ENCODE assay signal across 20 cellular contexts in the genomic region with DNA sequence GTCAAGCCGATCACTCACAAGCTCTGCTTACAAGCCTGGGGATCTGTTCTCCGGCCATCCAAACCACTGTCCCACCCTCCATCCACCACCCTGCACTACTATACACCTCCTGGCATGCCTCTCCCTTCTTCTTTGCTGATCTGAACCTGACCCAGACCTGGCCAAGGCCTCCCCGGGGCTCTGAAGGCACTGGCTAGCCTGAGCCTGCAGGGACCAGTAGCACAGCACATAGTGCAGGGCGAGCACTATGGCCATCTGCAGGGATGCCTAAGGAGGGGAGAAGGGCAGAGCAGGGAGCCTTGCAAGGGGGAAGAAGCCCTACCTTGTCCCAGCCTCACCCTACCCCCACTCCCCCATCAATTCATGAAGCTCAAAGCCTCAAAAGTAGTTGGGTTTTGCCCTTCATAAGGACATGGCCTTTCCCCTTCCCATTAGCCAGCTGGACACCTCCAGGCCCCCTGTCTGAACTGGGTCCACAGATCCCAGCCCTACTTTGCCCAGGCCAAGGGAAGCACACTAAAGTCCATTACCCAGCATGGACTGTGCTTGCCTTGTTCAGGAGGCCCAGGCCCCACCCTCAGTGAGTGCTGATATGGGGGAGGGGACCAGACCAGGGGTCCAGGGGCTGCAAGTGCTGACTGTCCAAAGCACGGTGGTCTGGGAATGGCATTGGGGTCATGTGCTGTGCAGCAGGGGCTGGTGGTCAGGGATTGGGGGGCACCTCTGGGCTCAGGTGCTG. TPM values are rescaled to one million over a fixed set of nuclear protein-coding genes. Genes with fewer than 3 reads are reported as not detected.
A peak's percentile ranks its signal among the peaks of the same experiment; 100 is the strongest.
DNase-seq lines count a peak whose midpoint lies in the region; ATAC-seq, FAIRE-seq and TF ChIP-seq lines count a peak whose summit lies in the region.
"Had no signal": no experiment of that assay in that cellular context is flagged by ENCODE, and none has a peak within 500 bp of the region (broad histone marks: within the 10 kb centered on the region; RNA-seq: fewer than 3 reads in every experiment).

No MANE protein-coding gene starts in this region.

- H2AK5ac ChIP-seq in H9 (ENCODE audit: insufficient read length, low read length), result no peak overlapping the region

- H3K23me2 ChIP-seq in H9 (ENCODE audit: insufficient read length, low read depth, low read length, poor library complexity, severe bottlenecking), result no peaks in the 10 kb centered on the region

- no peak overlapping the region for H3K4ac ChIP-seq in H9 (ENCODE audit: low read depth, low read length)

- H2BK12ac ChIP-seq in H9 (ENCODE audit: insufficient read length, low read depth, low read length), result no peak overlapping the region

- H3K4me1 Mint-ChIP-seq in H9 (0 out of 4 replicates have a peak, but pooled peaks cover 0 to 5% of the 10 kb centered on the region in 2 experiments), chondrocyte (ENCODE audit: low read depth) (no peaks in the 10 kb centered on the region)

- H3K14ac ChIP-seq in H9 (ENCODE audit: insufficient read depth, low read length), result no peak overlapping the region; the same call in 1 of the 2 replicates

- no peak overlapping the region for H2BK15ac ChIP-seq in H9 (ENCODE audit: low read depth, low read length)

- no peak overlapping the region for H3T11ph ChIP-seq in H9 (ENCODE audit: low read length)

- no peak overlapping the region for H3K27ac ChIP-seq in H9 (ENCODE audit: insufficient read length, low read depth, low read length)
- H3K27ac ChIP-seq in aorta (ENCODE audit: low read depth in 1 of 2, low read length in 2 of 2), result no peak overlapping the region
- H3K27ac ChIP-seq: A549 had no signal

- no peak overlapping the region for H3K4me2 ChIP-seq in H9 (ENCODE audit: insufficient read depth, insufficient read length, low read length)
- H3K4me2 ChIP-seq: A549, GM23338 had no signal

- intact Hi-C loops in aorta (cut with DNase I), result no loop called here

- no peaks in the 10 kb centered on the region for H4K20me1 ChIP-seq in H9 (ENCODE audit: control insufficient read depth, insufficient read depth, insufficient read length)

- no peak overlapping the region for H4K91ac ChIP-seq in H9 (ENCODE audit: insufficient read length, low read depth, low read length)

- H3K9ac ChIP-seq in H9 (ENCODE audit: extremely low read depth, insufficient read length, low read length), result no peak overlapping the region

- H3K79me1 ChIP-seq in H9 (ENCODE audit: insufficient read depth, low read depth, low read length, poor library complexity, severe bottlenecking), result no peaks in the 10 kb centered on the region

- ATAC-seq in aorta (ENCODE audit: low FRiP score) (peak; percentile 13), GM21515 (IDR thresholded peaks at IDR 0.05; ENCODE audit: unreplicated experiment) (no peak)
- ATAC-seq: A549, GM23338 had no signal

- no peak overlapping the region for H3K18ac ChIP-seq in H9 (ENCODE audit: insufficient read length, low read depth, low read length)

- H3K56ac ChIP-seq in H9 (ENCODE audit: insufficient read length, low read depth, low read length), result no peak overlapping the region

- H3K9me3 ChIP-seq in H9 (ENCODE audit: control insufficient read depth, low read depth, low read length), result no peaks in the 10 kb centered on the region
- no peaks in the 10 kb centered on the region for H3K9me3 ChIP-seq in aorta (ENCODE audit: control insufficient read depth, low read length)
- H3K9me3 ChIP-seq: A549, BE2C, Caco-2 had no signal

- no peak overlapping the region for H2BK5ac ChIP-seq in H9 (ENCODE audit: insufficient read length, low read length)

- TF ChIP-seq CTCF in H9 (conservative IDR thresholded peaks at IDR 0.05) (no peak), chondrocyte (IDR thresholded peaks at IDR 0.05) (no peak)

- H2AFZ ChIP-seq in H9 (ENCODE audit: low read length), result no peak overlapping the region
- H2AFZ ChIP-seq: GM23338 had no signal

- FAIRE-seq in HTR-8/SVneo (lab: Jason Lieb, UNC), result no peak
- FAIRE-seq: A549, GM12892, GM19239, HepG2 had no signal

- no peak overlapping the region for H4K8ac ChIP-seq in H9 (replicated peaks; ENCODE audit: insufficient read length, low read depth, low read length)

- DNase-seq in H9 (peak; percentile 17), chondrocyte (ENCODE audit: low spot score) (peak; percentile 80), mesenteric fat pad (ENCODE audit: low spot score) (peak; percentile 67), aorta (peak in 1 of 2 donors; percentile 59), HTR-8/SVneo (ENCODE audit: insufficient read length, low spot score) (no peak)
- no peak for DNase-seq in stimulated activated naive CD4-positive, alpha-beta T cell treated with Interleukin-2 at 50 U/mL for 16 hours (lab: John Stamatoyannopoulos, UW)
- DNase-seq: BE2C; CD8-positive, alpha-beta memory T cell; DND-41; GDM1; H7 had no signal

- no peaks in the 10 kb centered on the region for H3K36me3 ChIP-seq in aorta (ENCODE audit: control insufficient read depth in 1 of 2, insufficient read depth in 2 of 2, low read length in 1 of 2)
- H3K36me3 ChIP-seq: BE2C had no signal

- no peaks in the 10 kb centered on the region for H3K9me3 Mint-ChIP-seq in H9
- no peaks in the 10 kb centered on the region for H3K9me3 Mint-ChIP-seq in chondrocyte (ENCODE audit: low read depth)
- H3K9me3 Mint-ChIP-seq: CD8-positive, alpha-beta memory T cell; GM23338 had no signal

- H3K27ac Mint-ChIP-seq in H9, result no peak overlapping the region
- H3K27ac Mint-ChIP-seq in chondrocyte (ENCODE audit: unreplicated experiment), result no peak overlapping the region
- H3K27ac Mint-ChIP-seq: CD8-positive, alpha-beta memory T cell; GM23338 had no signal

- H2BK20ac ChIP-seq in H9 (ENCODE audit: low read depth, low read length, poor library complexity, severe bottlenecking), result no peak overlapping the region

- no peak overlapping the region for H3K4me3 Mint-ChIP-seq in H9
- H3K4me3 Mint-ChIP-seq in chondrocyte (ENCODE audit: unreplicated experiment), result no peak overlapping the region
- H3K4me3 Mint-ChIP-seq: CD8-positive, alpha-beta memory T cell; GM23338 had no signal

- H2BK120ac ChIP-seq in H9 (ENCODE audit: low read depth, low read length, poor library complexity, severe bottlenecking), result no peak overlapping the region

- no peak overlapping the region for H3K23ac ChIP-seq in H9 (ENCODE audit: insufficient read length, low read depth, low read length)

- H3K27me3 Mint-ChIP-seq in H9 (ENCODE audit: low read depth) (peaks cover 49% of the 10 kb centered on the region), chondrocyte (ENCODE audit: low read depth) (peaks cover 40% of the 10 kb centered on the region)

- H3K4me1 ChIP-seq in H9 (ENCODE audit: insufficient read depth, low read length) (no peaks in the 10 kb centered on the region), aorta (ENCODE audit: control insufficient read depth in 1 of 2, insufficient read depth in 2 of 2, low read length in 2 of 2) (no peaks in the 10 kb centered on the region)
- H3K4me1 ChIP-seq: A549, BE2C, Caco-2 had no signal

- no peak overlapping the region for H4K5ac ChIP-seq in H9 (ENCODE audit: insufficient read length, low read depth, low read length)

- no CpG with 5 or more reads among the region's 5 CpGs for WGBS in H9 (ENCODE audit: extremely low coverage, insufficient read length, low lambda C conversion rate)
- 86 to 90% methylated on average over 5 of the region's 5 CpGs for WGBS in aorta, 2 donors

- no peaks in the 10 kb centered on the region for H3K79me2 ChIP-seq in H9 (ENCODE audit: insufficient read depth, low read length)

- H3K36me3 Mint-ChIP-seq in H9 (ENCODE audit: insufficient read depth in 1 of 3, low read depth in 3 of 3) (no peaks in the 10 kb centered on the region), chondrocyte (ENCODE audit: low read depth) (no peaks in the 10 kb centered on the region)
- H3K36me3 Mint-ChIP-seq: CD8-positive, alpha-beta memory T cell had no signal

- H3K27me3 ChIP-seq in H9 (ENCODE audit: insufficient read depth, low read length) (no peaks in the 10 kb centered on the region; the same call in 1 of the 2 replicates), aorta (ENCODE audit: control insufficient read depth in 1 of 2, insufficient read depth in 2 of 2, low read length in 1 of 2) (no peaks in the 10 kb centered on the region)
- H3K27me3 ChIP-seq: BE2C had no signal

- H3K4me3 ChIP-seq in aorta (ENCODE audit: low read length in 2 of 2), result no peak overlapping the region
- H3K4me3 ChIP-seq: A549, GM23338 had no signal

RNA-seq across cellular contexts. Expression of gene CHAT, which starts 29.6 kb away (rescaled TPM):
- total RNA-seq in H9 (2021) (not detected in 2 replicates), chondrocyte (not detected in 3 replicates), mesenteric fat pad (not detected), aorta (not detected)
- polyA plus RNA-seq in aorta, result not detected
- total RNA-seq: CD8-positive, alpha-beta memory T cell; GM23338; H7; HepG2; HT1080 had no signal
- polyA plus RNA-seq: A549; AG04450; CD8-positive, alpha-beta memory T cell; GM23338; HepG2 had no signal

RNA-seq across cellular contexts. Expression of gene SLC18A3, which starts 33.4 kb away (rescaled TPM):
- total RNA-seq in H9 (2021) (not detected in 2 replicates), chondrocyte (not detected in 3 replicates), mesenteric fat pad (not detected), aorta (not detected)
- not detected for polyA plus RNA-seq in aorta
- total RNA-seq: Caco-2; CD8-positive, alpha-beta memory T cell; GM23338; H7; HepG2; HT1080 had no signal
- polyA plus RNA-seq: A549; AG04450; CD8-positive, alpha-beta memory T cell; HepG2 had no signal

RNA-seq across cellular contexts. Expression of gene C10orf53, which starts 36.0 kb away (rescaled TPM):
- not detected in 2 replicates for total RNA-seq in H9 (2021)
- total RNA-seq in chondrocyte, result not detected in 3 replicates
- not detected for total RNA-seq in mesenteric fat pad
- total RNA-seq in aorta, result not detected
- not detected for polyA plus RNA-seq in aorta
- total RNA-seq: Caco-2; CD8-positive, alpha-beta memory T cell; GM23338; H7; HepG2; HT1080 had no signal
- polyA plus RNA-seq: A549; AG04450; CD8-positive, alpha-beta memory T cell; GM23338; HepG2 had no signal

Comparison
In these comparisons a context has a peak if more than half of its experiments do, and no peak if none do; other contexts are left out.
1. DNase-seq: peak in H9 (single experiment), chondrocyte (single experiment) and mesenteric fat pad (single experiment); none in HTR-8/SVneo (single experiment) and stimulated activated naive CD4-positive, alpha-beta T cell treated with Interleukin-2 at 50 U/mL for 16 hours (single experiment).